8 cellular contexts compared by ENCODE assay signal in the genomic region with DNA sequence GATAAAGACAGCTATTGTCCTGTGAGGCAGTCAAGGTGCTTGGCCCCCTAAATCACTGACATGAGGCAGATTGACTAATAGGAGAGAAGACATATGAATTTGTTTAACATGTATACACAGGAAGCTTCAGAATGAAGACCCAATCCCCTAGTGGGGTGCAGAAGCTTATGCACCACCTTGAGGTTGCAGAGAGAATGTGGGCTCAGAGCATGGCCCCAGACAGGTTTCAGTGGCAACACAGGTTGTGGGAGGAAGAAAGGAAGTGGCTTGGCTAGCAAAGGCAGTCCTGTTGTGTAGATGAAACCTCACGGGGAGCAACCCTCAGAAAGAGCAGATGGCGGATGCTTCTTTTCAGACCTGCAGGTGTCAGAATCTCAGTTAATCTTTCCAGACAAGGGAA. TPM values are rescaled to one million over a fixed set of nuclear protein-coding genes. Genes with fewer than 3 reads are reported as not detected.
A peak's percentile ranks its signal among the peaks of the same experiment; 100 is the strongest.
DNase-seq lines count a peak whose midpoint lies in the region; ATAC-seq and TF ChIP-seq lines count a peak whose summit lies in the region.

No MANE protein-coding gene starts in this region.

- H3K9ac ChIP-seq in neural progenitor cell: no peak overlapping the region

- ATAC-seq in GM21360 (IDR thresholded peaks at IDR 0.05; ENCODE audit: unreplicated experiment) (peak; percentile 100), HG03521 (IDR thresholded peaks at IDR 0.05; ENCODE audit: unreplicated experiment) (peak; percentile 100)

- no peak for TF ChIP-seq CTCF in neural progenitor cell (IDR thresholded peaks at IDR 0.05)

- H3K4me1 Mint-ChIP-seq in CD4-positive, alpha-beta memory T cell: peaks cover 21 to 34% (median 26%) of the 10 kb centered on the region in 4 donors
- peaks cover 5% of the 10 kb centered on the region for H3K4me1 Mint-ChIP-seq in neural progenitor cell

- H3K36me3 Mint-ChIP-seq in CD4-positive, alpha-beta memory T cell: no peaks in the 10 kb centered on the region
- no peaks in the 10 kb centered on the region for H3K36me3 Mint-ChIP-seq in neural progenitor cell

- POLR2A ChIA-PET in CD4-positive, alpha-beta memory T cell (lab: Charles Lee; ENCODE audit: partially characterized antibody): interaction anchor here (0.7 to 2.8 kb wide), 8 partner anchors 12 to 494 kb away, joined by 3 to 46 read pairs (median 3); partner anchors contain the start of genes PARP1 and STUM

- no peaks in the 10 kb centered on the region for H3K79me2 ChIP-seq in neural progenitor cell (ENCODE audit: low read depth)

- H3K4me2 ChIP-seq in neural progenitor cell: no peak overlapping the region

- H3K27me3 ChIP-seq in CD4-positive, alpha-beta memory T cell (ENCODE audit: insufficient read depth, low read length): no peaks in the 10 kb centered on the region
- H3K27me3 ChIP-seq in neural progenitor cell: no peaks in the 10 kb centered on the region

- H3K27ac Mint-ChIP-seq in CD4-positive, alpha-beta memory T cell: peak overlapping the region; percentile 55 to 91 (median 82)
- no peak overlapping the region for H3K27ac Mint-ChIP-seq in neural progenitor cell

- intact Hi-C loops in CD4-positive, alpha-beta memory T cell (cut with micrococcal nuclease): loop anchor here (1.0 kb wide), 2 partner anchors 20 to 37 kb away; partner anchors contain the start of gene PARP1

- peaks cover 29% of the 10 kb centered on the region for H3K4me1 ChIP-seq in CD4-positive, alpha-beta memory T cell (ENCODE audit: insufficient read depth, low read length)
- H3K4me1 ChIP-seq in neural progenitor cell: no peaks in the 10 kb centered on the region

- no peak overlapping the region for H3K27ac ChIP-seq in CD4-positive, alpha-beta memory T cell (ENCODE audit: low read depth, low read length)
- H3K27ac ChIP-seq in neural progenitor cell: no peak overlapping the region

- no peaks in the 10 kb centered on the region for H3K9me3 ChIP-seq in CD4-positive, alpha-beta memory T cell (ENCODE audit: control insufficient read depth in 1 of 2, low read length in 2 of 2)
- no peaks in the 10 kb centered on the region for H3K9me3 ChIP-seq in neural progenitor cell (ENCODE audit: low read depth)

- H3K9me3 Mint-ChIP-seq in CD4-positive, alpha-beta memory T cell: no peaks in the 10 kb centered on the region
- H3K9me3 Mint-ChIP-seq in neural progenitor cell: no peaks in the 10 kb centered on the region

- H4K20me1 ChIP-seq in neural progenitor cell (ENCODE audit: low read depth): no peaks in the 10 kb centered on the region

- DNase-seq in CD4-positive, alpha-beta memory T cell: peak; percentile 77 to 82 (median 78)
- DNase-seq in activated CD8-positive, alpha-beta memory T cell treated with anti-CD3 and anti-CD28 coated beads, Interleukin-2, amount 50 U/mL, for 4 hours: peak; percentile 46
- peak; percentile 9 for DNase-seq in stimulated activated CD4-positive, alpha-beta T cell treated with anti-CD3 and anti-CD28 coated beads, Interleukin-12 subunit alpha, Interleukin-12 subunit beta, amount 100 ng/mL, for 4 hours
- no peak for DNase-seq in putamen (ENCODE audit: low spot score)
- DNase-seq in dermis blood vessel endothelial cell: no peak
- DNase-seq in neural progenitor cell (ENCODE audit: low spot score): no peak

- peak overlapping the region; percentile 33 to 75 (median 61) for H3K4me3 Mint-ChIP-seq in CD4-positive, alpha-beta memory T cell
- H3K4me3 Mint-ChIP-seq in neural progenitor cell: no peak overlapping the region

- H3K4me3 ChIP-seq in CD4-positive, alpha-beta memory T cell (ENCODE audit: low read length in 2 of 2): no peak overlapping the region
- H3K4me3 ChIP-seq in neural progenitor cell: no peak overlapping the region

- no peaks in the 10 kb centered on the region for H3K36me3 ChIP-seq in CD4-positive, alpha-beta memory T cell (ENCODE audit: insufficient read depth, low read length)
- H3K36me3 ChIP-seq in neural progenitor cell: no peaks in the 10 kb centered on the region

- H2AFZ ChIP-seq in neural progenitor cell (replicated peaks): no peak overlapping the region

- H3K27me3 Mint-ChIP-seq in CD4-positive, alpha-beta memory T cell: no peaks in the 10 kb centered on the region
- H3K27me3 Mint-ChIP-seq in neural progenitor cell (ENCODE audit: insufficient read depth, low read depth): peaks cover 11% of the 10 kb centered on the region

- no peaks in the 10 kb centered on the region for H3F3A ChIP-seq in neural progenitor cell (ENCODE audit: low read depth)

- CTCF ChIA-PET in CD4-positive, alpha-beta memory T cell (lab: Charles Lee; ENCODE audit: partially characterized antibody): interaction anchor here (0.9 to 6.6 kb wide), 14 partner anchors 13 to 320 kb away, joined by 3 to 82 read pairs (median 5); partner anchors contain the start of gene PARP1

RNA-seq across cellular contexts. Expression of gene PARP1, which starts 37.0 kb away (rescaled TPM):
- 100 to 1,000 TPM; 120 to 129 TPM for total RNA-seq in CD4-positive, alpha-beta memory T cell
- polyA plus RNA-seq in CD4-positive, alpha-beta memory T cell: 100 to 1,000 TPM in 1 of 2 donors, 10 to 100 TPM in 1; 73.0 to 148 TPM
- total RNA-seq in dermis blood vessel endothelial cell: 126 and 190 TPM in 2 replicates
- total RNA-seq in neural progenitor cell (ENCODE audit: low replicate concordance): 237 and 345 TPM in 2 replicates

Comparison
In these comparisons a context has a peak if more than half of its experiments do, and no peak if none do; other contexts are left out.
1. DNase-seq: peak in CD4-positive, alpha-beta memory T cell (5 of 5), activated CD8-positive, alpha-beta memory T cell treated with anti-CD3 and anti-CD28 coated beads, Interleukin-2, amount 50 U/mL, for 4 hours (single experiment) and stimulated activated CD4-positive, alpha-beta T cell treated with anti-CD3 and anti-CD28 coated beads, Interleukin-12 subunit alpha, Interleukin-12 subunit beta, amount 100 ng/mL, for 4 hours (single experiment); none in putamen (single experiment), dermis blood vessel endothelial cell (single experiment) and neural progenitor cell (single experiment).